Comparison of ENCODE assay signal across 1 cellular context in the genomic region with DNA sequence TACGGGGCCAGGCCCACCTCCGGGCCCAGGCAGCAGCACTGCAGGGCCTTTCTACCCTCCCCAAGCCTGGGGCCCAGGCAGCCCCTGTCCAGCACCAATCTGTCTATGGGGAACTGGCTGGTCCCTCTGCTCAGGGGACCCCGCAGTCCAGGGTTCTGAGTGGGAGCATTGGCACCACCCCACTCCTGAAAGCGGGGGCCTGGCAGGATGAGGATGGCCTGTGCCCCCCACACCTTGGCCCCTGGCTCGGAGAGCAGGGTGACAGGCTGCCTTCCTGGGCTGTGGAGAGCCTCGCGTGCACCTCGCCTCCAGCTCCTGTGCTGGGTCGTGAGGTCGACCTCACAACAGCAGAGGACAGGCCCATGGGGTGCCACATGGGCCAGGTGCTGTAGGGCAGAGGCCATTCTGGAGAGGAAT.
TF ChIP-seq lines count a peak whose summit lies in the region.

No MANE protein-coding gene starts in this region.

TF ChIP-seq in HepG2, 621 proteins besides CTCF, POLR2A, EP300 and RAD21:
- peak; percentile 80 for TF ChIP-seq AGO2 (optimal IDR thresholded peaks at IDR 0.05; ENCODE audit: low read depth, low read length)
- TF ChIP-seq, protein P1, sequence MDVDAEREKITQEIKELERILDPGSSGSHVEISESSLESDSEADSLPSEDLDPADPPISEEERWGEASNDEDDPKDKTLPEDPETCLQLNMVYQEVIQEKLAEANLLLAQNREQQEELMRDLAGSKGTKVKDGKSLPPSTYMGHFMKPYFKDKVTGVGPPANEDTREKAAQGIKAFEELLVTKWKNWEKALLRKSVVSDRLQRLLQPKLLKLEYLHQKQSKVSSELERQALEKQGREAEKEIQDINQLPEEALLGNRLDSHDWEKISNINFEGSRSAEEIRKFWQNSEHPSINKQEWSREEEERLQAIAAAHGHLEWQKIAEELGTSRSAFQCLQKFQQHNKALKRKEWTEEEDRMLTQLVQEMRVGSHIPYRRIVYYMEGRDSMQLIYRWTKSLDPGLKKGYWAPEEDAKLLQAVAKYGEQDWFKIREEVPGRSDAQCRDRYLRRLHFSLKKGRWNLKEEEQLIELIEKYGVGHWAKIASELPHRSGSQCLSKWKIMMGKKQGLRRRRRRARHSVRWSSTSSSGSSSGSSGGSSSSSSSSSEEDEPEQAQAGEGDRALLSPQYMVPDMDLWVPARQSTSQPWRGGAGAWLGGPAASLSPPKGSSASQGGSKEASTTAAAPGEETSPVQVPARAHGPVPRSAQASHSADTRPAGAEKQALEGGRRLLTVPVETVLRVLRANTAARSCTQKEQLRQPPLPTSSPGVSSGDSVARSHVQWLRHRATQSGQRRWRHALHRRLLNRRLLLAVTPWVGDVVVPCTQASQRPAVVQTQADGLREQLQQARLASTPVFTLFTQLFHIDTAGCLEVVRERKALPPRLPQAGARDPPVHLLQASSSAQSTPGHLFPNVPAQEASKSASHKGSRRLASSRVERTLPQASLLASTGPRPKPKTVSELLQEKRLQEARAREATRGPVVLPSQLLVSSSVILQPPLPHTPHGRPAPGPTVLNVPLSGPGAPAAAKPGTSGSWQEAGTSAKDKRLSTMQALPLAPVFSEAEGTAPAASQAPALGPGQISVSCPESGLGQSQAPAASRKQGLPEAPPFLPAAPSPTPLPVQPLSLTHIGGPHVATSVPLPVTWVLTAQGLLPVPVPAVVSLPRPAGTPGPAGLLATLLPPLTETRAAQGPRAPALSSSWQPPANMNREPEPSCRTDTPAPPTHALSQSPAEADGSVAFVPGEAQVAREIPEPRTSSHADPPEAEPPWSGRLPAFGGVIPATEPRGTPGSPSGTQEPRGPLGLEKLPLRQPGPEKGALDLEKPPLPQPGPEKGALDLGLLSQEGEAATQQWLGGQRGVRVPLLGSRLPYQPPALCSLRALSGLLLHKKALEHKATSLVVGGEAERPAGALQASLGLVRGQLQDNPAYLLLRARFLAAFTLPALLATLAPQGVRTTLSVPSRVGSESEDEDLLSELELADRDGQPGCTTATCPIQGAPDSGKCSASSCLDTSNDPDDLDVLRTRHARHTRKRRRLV (CRISPR knock-in tag; IDR thresholded peaks at IDR 0.05), result 0 out of 2 replicates have a peak, but pooled peaks have one; percentile 39
- TF ChIP-seq XRCC5 (optimal IDR thresholded peaks at IDR 0.05; ENCODE audit: low read length), result no peak
- peak; percentile 92 for TF ChIP-seq RBM22 (optimal IDR thresholded peaks at IDR 0.05; ENCODE audit: low read length)
- TF ChIP-seq, protein P2, sequence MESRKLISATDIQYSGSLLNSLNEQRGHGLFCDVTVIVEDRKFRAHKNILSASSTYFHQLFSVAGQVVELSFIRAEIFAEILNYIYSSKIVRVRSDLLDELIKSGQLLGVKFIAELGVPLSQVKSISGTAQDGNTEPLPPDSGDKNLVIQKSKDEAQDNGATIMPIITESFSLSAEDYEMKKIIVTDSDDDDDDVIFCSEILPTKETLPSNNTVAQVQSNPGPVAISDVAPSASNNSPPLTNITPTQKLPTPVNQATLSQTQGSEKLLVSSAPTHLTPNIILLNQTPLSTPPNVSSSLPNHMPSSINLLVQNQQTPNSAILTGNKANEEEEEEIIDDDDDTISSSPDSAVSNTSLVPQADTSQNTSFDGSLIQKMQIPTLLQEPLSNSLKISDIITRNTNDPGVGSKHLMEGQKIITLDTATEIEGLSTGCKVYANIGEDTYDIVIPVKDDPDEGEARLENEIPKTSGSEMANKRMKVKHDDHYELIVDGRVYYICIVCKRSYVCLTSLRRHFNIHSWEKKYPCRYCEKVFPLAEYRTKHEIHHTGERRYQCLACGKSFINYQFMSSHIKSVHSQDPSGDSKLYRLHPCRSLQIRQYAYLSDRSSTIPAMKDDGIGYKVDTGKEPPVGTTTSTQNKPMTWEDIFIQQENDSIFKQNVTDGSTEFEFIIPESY (CRISPR knock-in tag; IDR thresholded peaks at IDR 0.05), result peak; percentile 56
- TF ChIP-seq, protein P3, sequence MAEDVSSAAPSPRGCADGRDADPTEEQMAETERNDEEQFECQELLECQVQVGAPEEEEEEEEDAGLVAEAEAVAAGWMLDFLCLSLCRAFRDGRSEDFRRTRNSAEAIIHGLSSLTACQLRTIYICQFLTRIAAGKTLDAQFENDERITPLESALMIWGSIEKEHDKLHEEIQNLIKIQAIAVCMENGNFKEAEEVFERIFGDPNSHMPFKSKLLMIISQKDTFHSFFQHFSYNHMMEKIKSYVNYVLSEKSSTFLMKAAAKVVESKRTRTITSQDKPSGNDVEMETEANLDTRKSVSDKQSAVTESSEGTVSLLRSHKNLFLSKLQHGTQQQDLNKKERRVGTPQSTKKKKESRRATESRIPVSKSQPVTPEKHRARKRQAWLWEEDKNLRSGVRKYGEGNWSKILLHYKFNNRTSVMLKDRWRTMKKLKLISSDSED (CRISPR knock-in tag; IDR thresholded peaks at IDR 0.05), result no peak
- TF ChIP-seq, protein P4, sequence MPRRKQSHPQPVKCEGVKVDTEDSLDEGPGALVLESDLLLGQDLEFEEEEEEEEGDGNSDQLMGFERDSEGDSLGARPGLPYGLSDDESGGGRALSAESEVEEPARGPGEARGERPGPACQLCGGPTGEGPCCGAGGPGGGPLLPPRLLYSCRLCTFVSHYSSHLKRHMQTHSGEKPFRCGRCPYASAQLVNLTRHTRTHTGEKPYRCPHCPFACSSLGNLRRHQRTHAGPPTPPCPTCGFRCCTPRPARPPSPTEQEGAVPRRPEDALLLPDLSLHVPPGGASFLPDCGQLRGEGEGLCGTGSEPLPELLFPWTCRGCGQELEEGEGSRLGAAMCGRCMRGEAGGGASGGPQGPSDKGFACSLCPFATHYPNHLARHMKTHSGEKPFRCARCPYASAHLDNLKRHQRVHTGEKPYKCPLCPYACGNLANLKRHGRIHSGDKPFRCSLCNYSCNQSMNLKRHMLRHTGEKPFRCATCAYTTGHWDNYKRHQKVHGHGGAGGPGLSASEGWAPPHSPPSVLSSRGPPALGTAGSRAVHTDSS (CRISPR knock-in tag; conservative IDR thresholded peaks at IDR 0.05), result no peak
- TF ChIP-seq, protein P5, sequence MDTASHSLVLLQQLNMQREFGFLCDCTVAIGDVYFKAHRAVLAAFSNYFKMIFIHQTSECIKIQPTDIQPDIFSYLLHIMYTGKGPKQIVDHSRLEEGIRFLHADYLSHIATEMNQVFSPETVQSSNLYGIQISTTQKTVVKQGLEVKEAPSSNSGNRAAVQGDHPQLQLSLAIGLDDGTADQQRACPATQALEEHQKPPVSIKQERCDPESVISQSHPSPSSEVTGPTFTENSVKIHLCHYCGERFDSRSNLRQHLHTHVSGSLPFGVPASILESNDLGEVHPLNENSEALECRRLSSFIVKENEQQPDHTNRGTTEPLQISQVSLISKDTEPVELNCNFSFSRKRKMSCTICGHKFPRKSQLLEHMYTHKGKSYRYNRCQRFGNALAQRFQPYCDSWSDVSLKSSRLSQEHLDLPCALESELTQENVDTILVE (CRISPR knock-in tag; IDR thresholded peaks at IDR 0.05), result no peak
- 0 out of 2 replicates have a peak, but pooled peaks have one; percentile 1 for TF ChIP-seq NR1H2 (CRISPR knock-in tag; IDR thresholded peaks at IDR 0.05; ENCODE audit: borderline replicate concordance, low read depth)
- 0 out of 2 replicates have a peak, but pooled peaks have one; percentile 5 for TF ChIP-seq ZNF160 (CRISPR knock-in tag; IDR thresholded peaks at IDR 0.05)
- TF ChIP-seq RFXANK (CRISPR knock-in tag; IDR thresholded peaks at IDR 0.05), result no peak
- peak; percentile 58; the same call in 1 of the 2 replicates for TF ChIP-seq TARDBP (CRISPR knock-in tag; IDR thresholded peaks at IDR 0.05)
- TF ChIP-seq TMF1 (CRISPR knock-in tag; IDR thresholded peaks at IDR 0.05; ENCODE audit: low read depth), result 0 out of 2 replicates have a peak, but pooled peaks have one; percentile 11
- TF ChIP-seq, protein P6, sequence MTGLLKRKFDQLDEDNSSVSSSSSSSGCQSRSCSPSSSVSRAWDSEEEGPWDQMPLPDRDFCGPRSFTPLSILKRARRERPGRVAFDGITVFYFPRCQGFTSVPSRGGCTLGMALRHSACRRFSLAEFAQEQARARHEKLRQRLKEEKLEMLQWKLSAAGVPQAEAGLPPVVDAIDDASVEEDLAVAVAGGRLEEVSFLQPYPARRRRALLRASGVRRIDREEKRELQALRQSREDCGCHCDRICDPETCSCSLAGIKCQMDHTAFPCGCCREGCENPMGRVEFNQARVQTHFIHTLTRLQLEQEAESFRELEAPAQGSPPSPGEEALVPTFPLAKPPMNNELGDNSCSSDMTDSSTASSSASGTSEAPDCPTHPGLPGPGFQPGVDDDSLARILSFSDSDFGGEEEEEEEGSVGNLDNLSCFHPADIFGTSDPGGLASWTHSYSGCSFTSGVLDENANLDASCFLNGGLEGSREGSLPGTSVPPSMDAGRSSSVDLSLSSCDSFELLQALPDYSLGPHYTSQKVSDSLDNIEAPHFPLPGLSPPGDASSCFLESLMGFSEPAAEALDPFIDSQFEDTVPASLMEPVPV (CRISPR knock-in tag; IDR thresholded peaks at IDR 0.05), result 0 out of 2 replicates have a peak, but pooled peaks have one; percentile 67
- no peak for TF ChIP-seq ATF7 (IDR thresholded peaks at IDR 0.05)
- 0 out of 2 replicates have a peak, but pooled peaks have one; percentile 6 for TF ChIP-seq ATF7 (CRISPR knock-in tag; IDR thresholded peaks at IDR 0.05)
- TF ChIP-seq ZC3H13 (CRISPR knock-in tag; IDR thresholded peaks at IDR 0.05), result peak; percentile 83
- TF ChIP-seq SNAI1 (CRISPR knock-in tag; IDR thresholded peaks at IDR 0.05; ENCODE audit: borderline replicate concordance), result no peak
- TF ChIP-seq ZNF235 (CRISPR knock-in tag; IDR thresholded peaks at IDR 0.05; ENCODE audit: borderline replicate concordance), result 0 out of 2 replicates have a peak, but pooled peaks have one; percentile 8
- 0 out of 2 replicates have a peak, but pooled peaks have one; percentile 43 for TF ChIP-seq STAT5B (CRISPR knock-in tag; IDR thresholded peaks at IDR 0.05)
- TF ChIP-seq ZNF788 (CRISPR knock-in tag; IDR thresholded peaks at IDR 0.05; ENCODE audit: borderline replicate concordance), result no peak
- TF ChIP-seq, protein P7, sequence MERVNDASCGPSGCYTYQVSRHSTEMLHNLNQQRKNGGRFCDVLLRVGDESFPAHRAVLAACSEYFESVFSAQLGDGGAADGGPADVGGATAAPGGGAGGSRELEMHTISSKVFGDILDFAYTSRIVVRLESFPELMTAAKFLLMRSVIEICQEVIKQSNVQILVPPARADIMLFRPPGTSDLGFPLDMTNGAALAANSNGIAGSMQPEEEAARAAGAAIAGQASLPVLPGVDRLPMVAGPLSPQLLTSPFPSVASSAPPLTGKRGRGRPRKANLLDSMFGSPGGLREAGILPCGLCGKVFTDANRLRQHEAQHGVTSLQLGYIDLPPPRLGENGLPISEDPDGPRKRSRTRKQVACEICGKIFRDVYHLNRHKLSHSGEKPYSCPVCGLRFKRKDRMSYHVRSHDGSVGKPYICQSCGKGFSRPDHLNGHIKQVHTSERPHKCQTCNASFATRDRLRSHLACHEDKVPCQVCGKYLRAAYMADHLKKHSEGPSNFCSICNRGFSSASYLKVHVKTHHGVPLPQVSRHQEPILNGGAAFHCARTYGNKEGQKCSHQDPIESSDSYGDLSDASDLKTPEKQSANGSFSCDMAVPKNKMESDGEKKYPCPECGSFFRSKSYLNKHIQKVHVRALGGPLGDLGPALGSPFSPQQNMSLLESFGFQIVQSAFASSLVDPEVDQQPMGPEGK (CRISPR knock-in tag; IDR thresholded peaks at IDR 0.05), result 0 out of 2 replicates have a peak, but pooled peaks have one; percentile 15
- TF ChIP-seq RBFOX2 (IDR thresholded peaks at IDR 0.05; ENCODE audit: low read depth, low read length), result peak; percentile 13; the same call in 1 of the 2 replicates
- TF ChIP-seq ZFY (CRISPR knock-in tag; IDR thresholded peaks at IDR 0.05), result peak; percentile 25; the same call in 1 of the 2 replicates
- TF ChIP-seq ZNF703 (CRISPR knock-in tag; IDR thresholded peaks at IDR 0.05; ENCODE audit: borderline replicate concordance), result 0 out of 2 replicates have a peak, but pooled peaks have one; percentile 44
- 0 out of 2 replicates have a peak, but pooled peaks have one; percentile 41 for TF ChIP-seq ESRRA (CRISPR knock-in tag; IDR thresholded peaks at IDR 0.05; ENCODE audit: low read depth)
- no peak for TF ChIP-seq NRL (CRISPR knock-in tag; IDR thresholded peaks at IDR 0.05; ENCODE audit: borderline replicate concordance)
- no peak for TF ChIP-seq ZNF644 (CRISPR knock-in tag; IDR thresholded peaks at IDR 0.05; ENCODE audit: low read depth)
- peak; percentile 12 for TF ChIP-seq RBM39 (IDR thresholded peaks at IDR 0.05; ENCODE audit: low read depth, low read length, poor library complexity, severe bottlenecking)
- TF ChIP-seq POLR2AphosphoS5 (IDR thresholded peaks at IDR 0.05; ENCODE audit: low read depth, low read length), result peak; percentile 15; the same call in 1 of the 2 replicates
- peak; percentile 73; the same call in 1 of the 2 replicates for TF ChIP-seq SNAPC2 (CRISPR knock-in tag; IDR thresholded peaks at IDR 0.05)
- TF ChIP-seq, protein P8, sequence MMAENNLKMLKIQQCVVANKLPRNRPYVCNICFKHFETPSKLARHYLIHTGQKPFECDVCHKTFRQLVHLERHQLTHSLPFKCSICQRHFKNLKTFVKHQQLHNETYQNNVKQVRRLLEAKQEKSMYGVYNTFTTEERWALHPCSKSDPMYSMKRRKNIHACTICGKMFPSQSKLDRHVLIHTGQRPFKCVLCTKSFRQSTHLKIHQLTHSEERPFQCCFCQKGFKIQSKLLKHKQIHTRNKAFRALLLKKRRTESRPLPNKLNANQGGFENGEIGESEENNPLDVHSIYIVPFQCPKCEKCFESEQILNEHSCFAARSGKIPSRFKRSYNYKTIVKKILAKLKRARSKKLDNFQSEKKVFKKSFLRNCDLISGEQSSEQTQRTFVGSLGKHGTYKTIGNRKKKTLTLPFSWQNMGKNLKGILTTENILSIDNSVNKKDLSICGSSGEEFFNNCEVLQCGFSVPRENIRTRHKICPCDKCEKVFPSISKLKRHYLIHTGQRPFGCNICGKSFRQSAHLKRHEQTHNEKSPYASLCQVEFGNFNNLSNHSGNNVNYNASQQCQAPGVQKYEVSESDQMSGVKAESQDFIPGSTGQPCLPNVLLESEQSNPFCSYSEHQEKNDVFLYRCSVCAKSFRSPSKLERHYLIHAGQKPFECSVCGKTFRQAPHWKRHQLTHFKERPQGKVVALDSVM (CRISPR knock-in tag; IDR thresholded peaks at IDR 0.05), result peak; percentile 59; the same call in 1 of the 2 replicates
- TF ChIP-seq ZNF451 (CRISPR knock-in tag; IDR thresholded peaks at IDR 0.05), result 0 out of 2 replicates have a peak, but pooled peaks have one; percentile 16
- peak; percentile 16 for TF ChIP-seq ZFX (CRISPR knock-in tag; IDR thresholded peaks at IDR 0.05; ENCODE audit: low read depth)
- TF ChIP-seq, protein P9, sequence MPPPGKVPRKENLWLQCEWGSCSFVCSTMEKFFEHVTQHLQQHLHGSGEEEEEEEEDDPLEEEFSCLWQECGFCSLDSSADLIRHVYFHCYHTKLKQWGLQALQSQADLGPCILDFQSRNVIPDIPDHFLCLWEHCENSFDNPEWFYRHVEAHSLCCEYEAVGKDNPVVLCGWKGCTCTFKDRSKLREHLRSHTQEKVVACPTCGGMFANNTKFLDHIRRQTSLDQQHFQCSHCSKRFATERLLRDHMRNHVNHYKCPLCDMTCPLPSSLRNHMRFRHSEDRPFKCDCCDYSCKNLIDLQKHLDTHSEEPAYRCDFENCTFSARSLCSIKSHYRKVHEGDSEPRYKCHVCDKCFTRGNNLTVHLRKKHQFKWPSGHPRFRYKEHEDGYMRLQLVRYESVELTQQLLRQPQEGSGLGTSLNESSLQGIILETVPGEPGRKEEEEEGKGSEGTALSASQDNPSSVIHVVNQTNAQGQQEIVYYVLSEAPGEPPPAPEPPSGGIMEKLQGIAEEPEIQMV (CRISPR knock-in tag; IDR thresholded peaks at IDR 0.05; ENCODE audit: low read depth), result no peak
- TF ChIP-seq SRSF1 (optimal IDR thresholded peaks at IDR 0.05; ENCODE audit: low read depth, low read length), result peak; percentile 19
- TF ChIP-seq, protein P10, sequence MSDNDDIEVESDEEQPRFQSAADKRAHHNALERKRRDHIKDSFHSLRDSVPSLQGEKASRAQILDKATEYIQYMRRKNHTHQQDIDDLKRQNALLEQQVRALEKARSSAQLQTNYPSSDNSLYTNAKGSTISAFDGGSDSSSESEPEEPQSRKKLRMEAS (IDR thresholded peaks at IDR 0.05), result 0 out of 2 replicates have a peak, but pooled peaks have one; percentile 14
- TF ChIP-seq TOPORS (CRISPR knock-in tag; IDR thresholded peaks at IDR 0.05), result 0 out of 2 replicates have a peak, but pooled peaks have one; percentile 30
